Comparison of ENCODE assay signal across 8 cellular contexts in the genomic region with DNA sequence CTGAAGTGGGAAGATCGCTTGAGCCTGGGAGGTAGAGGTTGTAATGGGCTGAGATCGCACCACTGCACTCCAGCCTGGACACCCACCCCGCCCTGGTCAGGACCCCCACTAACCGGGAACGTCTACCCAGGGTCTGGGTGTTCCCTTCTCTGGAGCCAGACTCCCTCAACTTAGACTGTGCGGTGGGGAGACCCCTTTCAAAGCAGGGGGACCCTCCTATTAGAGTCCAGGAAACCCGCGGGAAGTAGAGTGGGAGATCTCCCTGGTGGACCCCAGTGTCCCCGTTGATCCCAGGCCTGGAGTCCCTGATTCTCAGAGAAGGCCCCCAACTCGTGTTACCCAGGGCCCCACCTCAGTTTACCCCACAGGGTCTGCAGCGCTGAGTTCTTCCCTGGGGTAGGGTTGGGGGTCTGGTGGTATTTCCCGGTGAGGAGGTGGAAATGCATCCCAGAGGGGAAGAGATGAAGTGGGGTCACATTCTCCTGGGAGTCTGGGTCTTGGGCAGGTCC. TPM values are rescaled to one million over a fixed set of nuclear protein-coding genes. Genes with fewer than 3 reads are reported as not detected.
DNase-seq lines count a peak whose midpoint lies in the region; ATAC-seq and TF ChIP-seq lines count a peak whose summit lies in the region.

No MANE protein-coding gene starts in this region.

- peak overlapping the region; percentile 82 for H3K4me3 Mint-ChIP-seq in activated CD8-positive, alpha-beta memory T cell treated with anti-CD3 and anti-CD28 coated beads, Interleukin-2, amount 10 ng/mL, durations not matched to agents 7 days and 5 days

- ATAC-seq in activated CD8-positive, alpha-beta memory T cell treated with anti-CD3 and anti-CD28 coated beads, Interleukin-2, amount 10 ng/mL, durations not matched to agents 7 days and 5 days: no peak
- ATAC-seq in thoracic aorta (ENCODE audit: insufficient number of reproducible peaks, low FRiP score, low read depth) (no peak), GM18858 (IDR thresholded peaks at IDR 0.05; ENCODE audit: unreplicated experiment) (no peak), HG03378 (IDR thresholded peaks at IDR 0.05; ENCODE audit: unreplicated experiment) (no peak)

- no peaks in the 10 kb centered on the region for H3K9me3 ChIP-seq in adipocyte (ENCODE audit: control insufficient read depth, low read length)
- no peaks in the 10 kb centered on the region for H3K9me3 ChIP-seq in liver (ENCODE audit: control insufficient read depth in 4 of 4, low read length in 3 of 4)
- no peaks in the 10 kb centered on the region for H3K9me3 ChIP-seq in thoracic aorta

- H3K9ac ChIP-seq in adipocyte (ENCODE audit: low read length): peak overlapping the region; percentile 87
- peak overlapping the region; percentile 39 to 59 for H3K9ac ChIP-seq in liver (ENCODE audit: low read depth in 1 of 2, low read length in 2 of 2)

- H3K27me3 Mint-ChIP-seq in activated CD8-positive, alpha-beta memory T cell treated with anti-CD3 and anti-CD28 coated beads, Interleukin-2, amount 10 ng/mL, durations not matched to agents 7 days and 5 days: no peaks in the 10 kb centered on the region

- peaks cover 2% of the 10 kb centered on the region for H3K36me3 Mint-ChIP-seq in activated CD8-positive, alpha-beta memory T cell treated with anti-CD3 and anti-CD28 coated beads, Interleukin-2, amount 10 ng/mL, durations not matched to agents 7 days and 5 days

- DNase-seq in activated CD8-positive, alpha-beta memory T cell treated with anti-CD3 and anti-CD28 coated beads, Interleukin-2, amount 10 ng/mL, durations not matched to agents 7 days and 5 days: no peak
- DNase-seq in activated CD8-positive, alpha-beta memory T cell treated with anti-CD3 and anti-CD28 coated beads, Interleukin-2, amount 50 U/mL, for 48 hours: no peak
- DNase-seq in adipocyte (ENCODE audit: low read depth) (no peak), thoracic aorta (ENCODE audit: low spot score) (no peak), GOT3 (lab: John Stamatoyannopoulos, UW) (no peak)

- H3K36me3 ChIP-seq in adipocyte (ENCODE audit: control insufficient read depth, insufficient read depth, low read length, severe bottlenecking): no peaks in the 10 kb centered on the region
- no peaks in the 10 kb centered on the region for H3K36me3 ChIP-seq in liver (ENCODE audit: control insufficient read depth in 4 of 4, insufficient read depth in 3 of 4, low read depth in 1 of 4, low read length in 3 of 4)
- H3K36me3 ChIP-seq in thoracic aorta: no peaks in the 10 kb centered on the region

- 49% methylated on average over 12 of the region's 12 CpGs for WGBS in liver

- no peaks in the 10 kb centered on the region for H3K9me3 Mint-ChIP-seq in activated CD8-positive, alpha-beta memory T cell treated with anti-CD3 and anti-CD28 coated beads, Interleukin-2, amount 10 ng/mL, durations not matched to agents 7 days and 5 days (ENCODE audit: low read depth)

- H3K27ac ChIP-seq in liver (ENCODE audit: low read depth in 1 of 2, low read length in 2 of 2) (peak overlapping the region; percentile 18 to 60), thoracic aorta (peak overlapping the region; percentile 87 to 90)

- CTCF ChIA-PET in activated CD8-positive, alpha-beta memory T cell treated with anti-CD3 and anti-CD28 coated beads, Interleukin-2, amount 10 ng/mL, durations not matched to agents 7 days and 5 days (lab: Charles Lee): interaction anchor here (1.0 to 12.0 kb wide), 12 partner anchors 54 to 166 kb away, joined by 3 to 301 read pairs (median 6); a partner anchor contains a TSS

- peak overlapping the region; percentile 83 for H3K27ac Mint-ChIP-seq in activated CD8-positive, alpha-beta memory T cell treated with anti-CD3 and anti-CD28 coated beads, Interleukin-2, amount 10 ng/mL, durations not matched to agents 7 days and 5 days

- H3K27me3 ChIP-seq in adipocyte (replicated peaks; ENCODE audit: control insufficient read depth, insufficient read depth, low read length) (no peaks in the 10 kb centered on the region), liver (ENCODE audit: control insufficient read depth in 4 of 4, insufficient read depth in 4 of 4, low read length in 3 of 4) (no peaks in the 10 kb centered on the region), thoracic aorta (replicated peaks; ENCODE audit: insufficient read depth) (no peaks in the 10 kb centered on the region)

- H3K4me1 Mint-ChIP-seq in activated CD8-positive, alpha-beta memory T cell treated with anti-CD3 and anti-CD28 coated beads, Interleukin-2, amount 10 ng/mL, durations not matched to agents 7 days and 5 days: peaks cover 28% of the 10 kb centered on the region

- H3K4me3 ChIP-seq in adipocyte (ENCODE audit: low read length) (peak overlapping the region; percentile 82), liver (ENCODE audit: low read depth in 1 of 3, low read length in 3 of 3) (peak overlapping the region; percentile 29 to 82 (median 45)), thoracic aorta (peak overlapping the region; percentile 78)

- no peak for TF ChIP-seq RAD21 in liver (IDR thresholded peaks at IDR 0.05)

- no peak for TF ChIP-seq CTCF in liver (IDR thresholded peaks at IDR 0.05; ENCODE audit: low read depth, low read length, missing input control)
- TF ChIP-seq CTCF in thoracic aorta (IDR thresholded peaks at IDR 0.05): no peak

- peaks cover 8% of the 10 kb centered on the region for H3K4me1 ChIP-seq in adipocyte (ENCODE audit: control insufficient read depth, insufficient read depth, low read length)
- peaks cover 4 to 15% (median 10%) of the 10 kb centered on the region in 4 donors for H3K4me1 ChIP-seq in liver (ENCODE audit: control insufficient read depth in 4 of 4, insufficient read depth in 4 of 4, low read length in 3 of 4)
- H3K4me1 ChIP-seq in thoracic aorta (ENCODE audit: control insufficient read depth in 1 of 2, low read depth in 2 of 2): peaks cover 7 to 22% of the 10 kb centered on the region in 2 donors

TF ChIP-seq in liver, 16 proteins besides CTCF, POLR2A, EP300 and RAD21:
- TF ChIP-seq FOXA1 (IDR thresholded peaks at IDR 0.05) (no peak), GABPA (IDR thresholded peaks at IDR 0.05 in 1 of 2, conservative IDR thresholded peaks at IDR 0.05 in 1 of 2) (no peak), JUND (IDR thresholded peaks at IDR 0.05) (no peak), SP1 (IDR thresholded peaks at IDR 0.05) (no peak), TAF1 (conservative IDR thresholded peaks at IDR 0.05) (no peak), RXRA (IDR thresholded peaks at IDR 0.05) (no peak), YY1 (IDR thresholded peaks at IDR 0.05) (no peak), HNF4A (conservative IDR thresholded peaks at IDR 0.05) (no peak), NR2F2 (IDR thresholded peaks at IDR 0.05) (no peak), FOXA2 (IDR thresholded peaks at IDR 0.05) (no peak), HNF4G (IDR thresholded peaks at IDR 0.05) (no peak)
- TF ChIP-seq, protein P1, sequence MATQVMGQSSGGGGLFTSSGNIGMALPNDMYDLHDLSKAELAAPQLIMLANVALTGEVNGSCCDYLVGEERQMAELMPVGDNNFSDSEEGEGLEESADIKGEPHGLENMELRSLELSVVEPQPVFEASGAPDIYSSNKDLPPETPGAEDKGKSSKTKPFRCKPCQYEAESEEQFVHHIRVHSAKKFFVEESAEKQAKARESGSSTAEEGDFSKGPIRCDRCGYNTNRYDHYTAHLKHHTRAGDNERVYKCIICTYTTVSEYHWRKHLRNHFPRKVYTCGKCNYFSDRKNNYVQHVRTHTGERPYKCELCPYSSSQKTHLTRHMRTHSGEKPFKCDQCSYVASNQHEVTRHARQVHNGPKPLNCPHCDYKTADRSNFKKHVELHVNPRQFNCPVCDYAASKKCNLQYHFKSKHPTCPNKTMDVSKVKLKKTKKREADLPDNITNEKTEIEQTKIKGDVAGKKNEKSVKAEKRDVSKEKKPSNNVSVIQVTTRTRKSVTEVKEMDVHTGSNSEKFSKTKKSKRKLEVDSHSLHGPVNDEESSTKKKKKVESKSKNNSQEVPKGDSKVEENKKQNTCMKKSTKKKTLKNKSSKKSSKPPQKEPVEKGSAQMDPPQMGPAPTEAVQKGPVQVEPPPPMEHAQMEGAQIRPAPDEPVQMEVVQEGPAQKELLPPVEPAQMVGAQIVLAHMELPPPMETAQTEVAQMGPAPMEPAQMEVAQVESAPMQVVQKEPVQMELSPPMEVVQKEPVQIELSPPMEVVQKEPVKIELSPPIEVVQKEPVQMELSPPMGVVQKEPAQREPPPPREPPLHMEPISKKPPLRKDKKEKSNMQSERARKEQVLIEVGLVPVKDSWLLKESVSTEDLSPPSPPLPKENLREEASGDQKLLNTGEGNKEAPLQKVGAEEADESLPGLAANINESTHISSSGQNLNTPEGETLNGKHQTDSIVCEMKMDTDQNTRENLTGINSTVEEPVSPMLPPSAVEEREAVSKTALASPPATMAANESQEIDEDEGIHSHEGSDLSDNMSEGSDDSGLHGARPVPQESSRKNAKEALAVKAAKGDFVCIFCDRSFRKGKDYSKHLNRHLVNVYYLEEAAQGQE (IDR thresholded peaks at IDR 0.05): no peak
- TF ChIP-seq, protein P2, sequence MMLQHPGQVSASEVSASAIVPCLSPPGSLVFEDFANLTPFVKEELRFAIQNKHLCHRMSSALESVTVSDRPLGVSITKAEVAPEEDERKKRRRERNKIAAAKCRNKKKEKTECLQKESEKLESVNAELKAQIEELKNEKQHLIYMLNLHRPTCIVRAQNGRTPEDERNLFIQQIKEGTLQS (IDR thresholded peaks at IDR 0.05): no peak
- TF ChIP-seq, protein P3, sequence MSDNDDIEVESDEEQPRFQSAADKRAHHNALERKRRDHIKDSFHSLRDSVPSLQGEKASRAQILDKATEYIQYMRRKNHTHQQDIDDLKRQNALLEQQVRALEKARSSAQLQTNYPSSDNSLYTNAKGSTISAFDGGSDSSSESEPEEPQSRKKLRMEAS (IDR thresholded peaks at IDR 0.05): no peak

RNA-seq across cellular contexts. Expression of a gene that starts 6.1 kb away (rescaled TPM):
- total RNA-seq in activated CD8-positive, alpha-beta memory T cell treated with anti-CD3 and anti-CD28 coated beads, Interleukin-2, amount 10 ng/mL, durations not matched to agents 7 days and 5 days: 10 to 100 TPM; 35.3 to 45.2 TPM
- total RNA-seq in liver (10 to 100 TPM in 1 of 2 donors, 1 to 10 TPM in 1; 7.6 to 32.3 TPM), thoracic aorta (100 to 1,000 TPM; 114 to 151 TPM)
- polyA plus RNA-seq in liver: 1 to 10 TPM; 2.7 to 5.3 TPM

RNA-seq across cellular contexts. Expression of a gene that starts 35.0 kb away (rescaled TPM):
- under 1 TPM in 1 of 2 experiments, not detected in 1; 0.21 TPM for total RNA-seq in activated CD8-positive, alpha-beta memory T cell treated with anti-CD3 and anti-CD28 coated beads, Interleukin-2, amount 10 ng/mL, durations not matched to agents 7 days and 5 days
- total RNA-seq in liver: under 1 TPM; 0.05 to 0.08 TPM
- under 1 TPM in 1 of 2 donors, not detected in 1; 0.05 TPM for polyA plus RNA-seq in liver
- total RNA-seq in thoracic aorta: under 1 TPM in 1 of 2 donors, not detected in 1; 0.99 TPM
